ENCODE assay signal across 10 cellular contexts in genomic region chr2:233082934-233083755, GRCh38. TPM values are rescaled to one million over a fixed set of nuclear protein-coding genes. Genes with fewer than 3 reads are reported as not detected.
A peak's percentile ranks its signal among the peaks of the same experiment; 100 is the strongest.
DNase-seq lines count a peak whose midpoint lies in the region; ATAC-seq lines count a peak whose summit lies in the region.
"Had no signal": no experiment of that assay in that cellular context is flagged by ENCODE, and none has a peak within 500 bp of the region (broad histone marks: within the 10 kb centered on the region; RNA-seq: fewer than 3 reads in every experiment).

No MANE protein-coding gene starts in this region.

- H3K27me3 ChIP-seq in subcutaneous abdominal adipose tissue (ENCODE audit: control insufficient read depth in 5 of 5, insufficient read depth in 4 of 5, low read length in 5 of 5): no peaks in the 10 kb centered on the region

- H3K27ac Mint-ChIP-seq in activated CD4-positive, alpha-beta T cell treated with anti-CD3 and anti-CD28 coated beads for 36 hours: peak overlapping the region; percentile 87
- H3K27ac Mint-ChIP-seq in activated CD4-positive, alpha-beta memory T cell treated with anti-CD3 and anti-CD28 coated beads for 36 hours: peak overlapping the region; percentile 98
- H3K27ac Mint-ChIP-seq in immature natural killer cell: peak overlapping the region in 5 of 6 donors; percentile 97 to 100 (median 98)

- no peaks in the 10 kb centered on the region for H3K9me3 Mint-ChIP-seq in activated CD4-positive, alpha-beta T cell treated with anti-CD3 and anti-CD28 coated beads for 36 hours (ENCODE audit: low read depth)
- H3K9me3 Mint-ChIP-seq in activated CD4-positive, alpha-beta memory T cell treated with anti-CD3 and anti-CD28 coated beads for 36 hours: no peaks in the 10 kb centered on the region
- H3K9me3 Mint-ChIP-seq in immature natural killer cell: no peaks in the 10 kb centered on the region

- peaks cover 53% of the 10 kb centered on the region for H3K36me3 Mint-ChIP-seq in activated CD4-positive, alpha-beta T cell treated with anti-CD3 and anti-CD28 coated beads for 36 hours (ENCODE audit: low read depth)
- H3K36me3 Mint-ChIP-seq in activated CD4-positive, alpha-beta memory T cell treated with anti-CD3 and anti-CD28 coated beads for 36 hours: peaks cover 43% of the 10 kb centered on the region
- H3K36me3 Mint-ChIP-seq in immature natural killer cell: peaks cover 34 to 52% (median 39%) of the 10 kb centered on the region in 3 donors

- H3K4me1 ChIP-seq in subcutaneous abdominal adipose tissue (ENCODE audit: control insufficient read depth in 5 of 5, insufficient read depth in 5 of 5, low read length in 5 of 5): peaks cover 6 to 84% (median 45%) of the 10 kb centered on the region in 5 donors

- H3K9ac ChIP-seq in subcutaneous abdominal adipose tissue (ENCODE audit: low read length in 5 of 5): peak overlapping the region in 1 of 5 donors; percentile 39

- no peaks in the 10 kb centered on the region for H3K27me3 Mint-ChIP-seq in activated CD4-positive, alpha-beta T cell treated with anti-CD3 and anti-CD28 coated beads for 36 hours
- no peaks in the 10 kb centered on the region for H3K27me3 Mint-ChIP-seq in activated CD4-positive, alpha-beta memory T cell treated with anti-CD3 and anti-CD28 coated beads for 36 hours
- peaks cover 21 to 34% (median 33%) of the 10 kb centered on the region in 3 donors for H3K27me3 Mint-ChIP-seq in immature natural killer cell (ENCODE audit: low read depth in 3 of 3)

- POLR2A ChIA-PET in activated CD4-positive, alpha-beta T cell treated with anti-CD3 and anti-CD28 coated beads for 36 hours (lab: Charles Lee): interaction anchor here (0.5 to 3.8 kb wide), 6 partner anchors 17 to 262 kb away, joined by 3 to 29 read pairs (median 3); partner anchors contain the start of gene INPP5D
- POLR2A ChIA-PET in activated CD4-positive, alpha-beta memory T cell treated with anti-CD3 and anti-CD28 coated beads for 36 hours (lab: Charles Lee): interaction anchor here (0.5 to 10.4 kb wide), 10 partner anchors 11 to 169 kb away, joined by 3 to 145 read pairs (median 4); partner anchors contain the start of gene INPP5D

- H3K36me3 ChIP-seq in subcutaneous abdominal adipose tissue (ENCODE audit: control insufficient read depth in 5 of 5, insufficient read depth in 5 of 5, low read length in 5 of 5): peaks cover 0 to 12% (median 8%) of the 10 kb centered on the region in 5 donors

- CTCF ChIA-PET in activated CD4-positive, alpha-beta T cell treated with anti-CD3 and anti-CD28 coated beads for 36 hours (lab: Charles Lee): interaction anchor here (0.5 to 3.3 kb wide), 11 partner anchors 9 to 471 kb away, joined by 3 to 19 read pairs (median 4); partner anchors contain the start of gene INPP5D
- CTCF ChIA-PET in activated CD4-positive, alpha-beta memory T cell treated with anti-CD3 and anti-CD28 coated beads for 36 hours (lab: Charles Lee): interaction anchor here (0.7 to 8.0 kb wide), 11 partner anchors 13 to 168 kb away, joined by 3 to 66 read pairs (median 5); partner anchors contain the start of genes ATG16L1 and INPP5D

- peak overlapping the region; percentile 77 for H3K27ac ChIP-seq in subcutaneous abdominal adipose tissue (ENCODE audit: low read depth, low read length)

- peaks cover 89% of the 10 kb centered on the region for H3K4me1 Mint-ChIP-seq in activated CD4-positive, alpha-beta T cell treated with anti-CD3 and anti-CD28 coated beads for 36 hours
- H3K4me1 Mint-ChIP-seq in activated CD4-positive, alpha-beta memory T cell treated with anti-CD3 and anti-CD28 coated beads for 36 hours (ENCODE audit: low read depth): peaks cover 89% of the 10 kb centered on the region
- H3K4me1 Mint-ChIP-seq in immature natural killer cell: peaks cover 0 to 96% of the 10 kb centered on the region in 2 donors

- no peak for DNase-seq in activated CD4-positive, alpha-beta T cell treated with anti-CD3 and anti-CD28 coated beads for 36 hours
- no peak for DNase-seq in activated CD4-positive, alpha-beta T cell treated with anti-CD3 and anti-CD28 coated beads, Interleukin-2, amount 50 U/mL, for 1 hour
- DNase-seq in activated CD4-positive, alpha-beta memory T cell treated with anti-CD3 and anti-CD28 coated beads for 36 hours: no peak
- DNase-seq in immature natural killer cell: no peak
- no peak for DNase-seq in NCI-H69 (lab: John Stamatoyannopoulos, UW)
- DNase-seq: amygdala had no signal

- intact Hi-C loops in activated CD4-positive, alpha-beta T cell treated with anti-CD3 and anti-CD28 coated beads for 36 hours (cut with DNase I, micrococcal nuclease): loop anchor here (1.0 to 10.0 kb wide), 7 partner anchors 17 to 1298 kb away; partner anchors contain the start of genes ATG16L1 (in 1 of the 2), COPS7B (in 1 of the 2), EIF4E2 (in 1 of the 2) and PDE6D (in 1 of the 2)
- intact Hi-C loops in activated CD4-positive, alpha-beta memory T cell treated with anti-CD3 and anti-CD28 coated beads for 36 hours (cut with micrococcal nuclease): loop anchor here (1.0 to 10.0 kb wide), 6 partner anchors 16 to 334 kb away; partner anchors contain the start of gene DGKD

- ATAC-seq in activated CD4-positive, alpha-beta T cell treated with anti-CD3 and anti-CD28 coated beads for 36 hours: no peak
- no peak for ATAC-seq in GM19463 (IDR thresholded peaks at IDR 0.05; ENCODE audit: unreplicated experiment)
- ATAC-seq in esophagus mucosa: no peak

- peak overlapping the region in 1 of 5 donors; percentile 39 for H3K4me3 ChIP-seq in subcutaneous abdominal adipose tissue (ENCODE audit: low read depth in 1 of 5, low read length in 5 of 5)

- H3K9me3 ChIP-seq in subcutaneous abdominal adipose tissue (ENCODE audit: control insufficient read depth in 5 of 5, low read length in 5 of 5): no peaks in the 10 kb centered on the region

- H3K4me3 Mint-ChIP-seq in activated CD4-positive, alpha-beta T cell treated with anti-CD3 and anti-CD28 coated beads for 36 hours: peak overlapping the region; percentile 53
- peak overlapping the region; percentile 70 for H3K4me3 Mint-ChIP-seq in activated CD4-positive, alpha-beta memory T cell treated with anti-CD3 and anti-CD28 coated beads for 36 hours
- H3K4me3 Mint-ChIP-seq in immature natural killer cell: peak overlapping the region; percentile 81 to 88 (median 86)

RNA-seq across cellular contexts. Expression of gene INPP5D, which starts 23.0 kb away (rescaled TPM):
- total RNA-seq in activated CD4-positive, alpha-beta T cell treated with anti-CD3 and anti-CD28 coated beads for 36 hours: 10 to 100 TPM; 40.5 to 53.4 TPM
- 10 to 100 TPM; 52.4 to 54.9 TPM for total RNA-seq in activated CD4-positive, alpha-beta memory T cell treated with anti-CD3 and anti-CD28 coated beads for 36 hours
- polyA plus RNA-seq in immature natural killer cell: 100 to 1,000 TPM in 1 of 3 donors, 10 to 100 TPM in 2; 54.8 to 307 (median 73.5) TPM
- total RNA-seq in esophagus mucosa: 6.2 TPM

RNA-seq across cellular contexts. Expression of gene NEU2, which starts 50.7 kb away (rescaled TPM):
- total RNA-seq in activated CD4-positive, alpha-beta T cell treated with anti-CD3 and anti-CD28 coated beads for 36 hours: not detected
- total RNA-seq in activated CD4-positive, alpha-beta memory T cell treated with anti-CD3 and anti-CD28 coated beads for 36 hours: not detected
- not detected for polyA plus RNA-seq in immature natural killer cell
- total RNA-seq in esophagus mucosa: not detected
- polyA plus RNA-seq: AG04450 had no signal
